In genomic region chr7:2726316-2727018, GRCh38 we compare ENCODE assay signal across 1 cellular context.
TF ChIP-seq lines count a peak whose summit lies in the region.

No MANE protein-coding gene starts in this region.

TF ChIP-seq in H1, 55 proteins besides CTCF, POLR2A, EP300 and RAD21:
- TF ChIP-seq MAFK (IDR thresholded peaks at IDR 0.05; ENCODE audit: low read depth, low read length) = no peak
